1 cellular context compared by ENCODE assay signal in the genomic region with DNA sequence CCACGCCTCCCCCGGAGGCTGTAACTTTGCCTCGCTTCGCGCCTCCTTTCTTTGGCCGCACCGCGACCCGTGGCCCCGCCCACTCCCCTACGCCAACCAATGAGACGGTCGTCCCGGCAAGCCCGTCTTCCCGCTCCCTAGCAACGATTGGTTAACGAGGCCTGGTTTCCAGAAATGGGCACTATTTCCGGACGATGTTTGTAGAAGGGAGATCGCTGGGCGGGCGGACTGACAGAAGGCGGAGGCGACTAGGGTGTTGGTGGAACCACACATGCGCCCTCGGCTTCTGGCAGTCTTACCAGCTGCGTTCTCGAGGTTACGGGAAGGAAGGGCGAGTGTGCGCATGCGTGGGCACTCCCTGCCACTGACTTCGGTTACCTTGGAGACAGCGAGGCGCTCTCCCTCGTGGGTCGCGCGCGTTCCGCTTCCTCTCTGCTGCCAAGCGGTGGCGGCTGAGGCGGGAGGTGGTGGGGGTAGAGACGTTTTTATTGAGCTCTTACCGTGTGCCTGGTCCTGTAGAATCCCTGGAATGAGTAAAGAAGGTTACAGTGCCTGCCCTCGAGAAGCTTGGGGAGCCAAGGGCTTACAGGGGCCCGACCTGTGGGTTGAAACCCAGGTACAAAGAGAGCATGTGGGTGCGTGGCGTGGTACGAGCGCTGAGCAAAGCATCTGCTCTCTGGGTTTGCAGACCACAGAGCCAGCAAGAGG.
TF ChIP-seq lines count a peak whose summit lies in the region.

No MANE protein-coding gene starts in this region.

TF ChIP-seq in HepG2, 621 proteins besides CTCF, POLR2A, EP300 and RAD21 (continued from another document and continues in another):
- TF ChIP-seq, protein P1, sequence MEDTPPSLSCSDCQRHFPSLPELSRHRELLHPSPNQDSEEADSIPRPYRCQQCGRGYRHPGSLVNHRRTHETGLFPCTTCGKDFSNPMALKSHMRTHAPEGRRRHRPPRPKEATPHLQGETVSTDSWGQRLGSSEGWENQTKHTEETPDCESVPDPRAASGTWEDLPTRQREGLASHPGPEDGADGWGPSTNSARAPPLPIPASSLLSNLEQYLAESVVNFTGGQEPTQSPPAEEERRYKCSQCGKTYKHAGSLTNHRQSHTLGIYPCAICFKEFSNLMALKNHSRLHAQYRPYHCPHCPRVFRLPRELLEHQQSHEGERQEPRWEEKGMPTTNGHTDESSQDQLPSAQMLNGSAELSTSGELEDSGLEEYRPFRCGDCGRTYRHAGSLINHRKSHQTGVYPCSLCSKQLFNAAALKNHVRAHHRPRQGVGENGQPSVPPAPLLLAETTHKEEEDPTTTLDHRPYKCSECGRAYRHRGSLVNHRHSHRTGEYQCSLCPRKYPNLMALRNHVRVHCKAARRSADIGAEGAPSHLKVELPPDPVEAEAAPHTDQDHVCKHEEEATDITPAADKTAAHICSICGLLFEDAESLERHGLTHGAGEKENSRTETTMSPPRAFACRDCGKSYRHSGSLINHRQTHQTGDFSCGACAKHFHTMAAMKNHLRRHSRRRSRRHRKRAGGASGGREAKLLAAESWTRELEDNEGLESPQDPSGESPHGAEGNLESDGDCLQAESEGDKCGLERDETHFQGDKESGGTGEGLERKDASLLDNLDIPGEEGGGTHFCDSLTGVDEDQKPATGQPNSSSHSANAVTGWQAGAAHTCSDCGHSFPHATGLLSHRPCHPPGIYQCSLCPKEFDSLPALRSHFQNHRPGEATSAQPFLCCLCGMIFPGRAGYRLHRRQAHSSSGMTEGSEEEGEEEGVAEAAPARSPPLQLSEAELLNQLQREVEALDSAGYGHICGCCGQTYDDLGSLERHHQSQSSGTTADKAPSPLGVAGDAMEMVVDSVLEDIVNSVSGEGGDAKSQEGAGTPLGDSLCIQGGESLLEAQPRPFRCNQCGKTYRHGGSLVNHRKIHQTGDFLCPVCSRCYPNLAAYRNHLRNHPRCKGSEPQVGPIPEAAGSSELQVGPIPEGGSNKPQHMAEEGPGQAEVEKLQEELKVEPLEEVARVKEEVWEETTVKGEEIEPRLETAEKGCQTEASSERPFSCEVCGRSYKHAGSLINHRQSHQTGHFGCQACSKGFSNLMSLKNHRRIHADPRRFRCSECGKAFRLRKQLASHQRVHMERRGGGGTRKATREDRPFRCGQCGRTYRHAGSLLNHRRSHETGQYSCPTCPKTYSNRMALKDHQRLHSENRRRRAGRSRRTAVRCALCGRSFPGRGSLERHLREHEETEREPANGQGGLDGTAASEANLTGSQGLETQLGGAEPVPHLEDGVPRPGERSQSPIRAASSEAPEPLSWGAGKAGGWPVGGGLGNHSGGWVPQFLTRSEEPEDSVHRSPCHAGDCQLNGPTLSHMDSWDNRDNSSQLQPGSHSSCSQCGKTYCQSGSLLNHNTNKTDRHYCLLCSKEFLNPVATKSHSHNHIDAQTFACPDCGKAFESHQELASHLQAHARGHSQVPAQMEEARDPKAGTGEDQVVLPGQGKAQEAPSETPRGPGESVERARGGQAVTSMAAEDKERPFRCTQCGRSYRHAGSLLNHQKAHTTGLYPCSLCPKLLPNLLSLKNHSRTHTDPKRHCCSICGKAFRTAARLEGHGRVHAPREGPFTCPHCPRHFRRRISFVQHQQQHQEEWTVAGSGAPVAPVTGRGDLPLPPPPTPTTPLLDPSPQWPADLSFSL (CRISPR knock-in tag; IDR thresholded peaks at IDR 0.05) = no peak
- no peak for TF ChIP-seq SRSF1 (optimal IDR thresholded peaks at IDR 0.05; ENCODE audit: low read depth, low read length)
- no peak for TF ChIP-seq ZSCAN25 (CRISPR knock-in tag; IDR thresholded peaks at IDR 0.05)
- no peak for TF ChIP-seq ZNF446 (CRISPR knock-in tag; IDR thresholded peaks at IDR 0.05)
- no peak for TF ChIP-seq RAD51 (IDR thresholded peaks at IDR 0.05; ENCODE audit: borderline replicate concordance)
- TF ChIP-seq JUN (CRISPR knock-in tag; IDR thresholded peaks at IDR 0.05) = no peak
- TF ChIP-seq SRSF4 (IDR thresholded peaks at IDR 0.05; ENCODE audit: low read depth, low read length, poor library complexity, severe bottlenecking) = no peak
- no peak for TF ChIP-seq HOXA9 (CRISPR knock-in tag; IDR thresholded peaks at IDR 0.05; ENCODE audit: borderline replicate concordance)
- TF ChIP-seq HOXA7 (CRISPR knock-in tag; IDR thresholded peaks at IDR 0.05) = no peak
- TF ChIP-seq TGIF2 (CRISPR knock-in tag; IDR thresholded peaks at IDR 0.05) = peak; percentile 85
- TF ChIP-seq NR3C1 (CRISPR knock-in tag; IDR thresholded peaks at IDR 0.05) = no peak
- no peak for TF ChIP-seq ZSCAN12 (CRISPR knock-in tag; IDR thresholded peaks at IDR 0.05)
- no peak for TF ChIP-seq ZNF160 (CRISPR knock-in tag; IDR thresholded peaks at IDR 0.05)
- peak; percentile 40; the same call in 1 of the 2 replicates for TF ChIP-seq ZMAT3 (CRISPR knock-in tag; conservative IDR thresholded peaks at IDR 0.05)
- no peak for TF ChIP-seq ZNF570 (CRISPR knock-in tag; IDR thresholded peaks at IDR 0.05; ENCODE audit: borderline replicate concordance)
- no peak for TF ChIP-seq MAF1 (CRISPR knock-in tag; IDR thresholded peaks at IDR 0.05; ENCODE audit: borderline replicate concordance)
- TF ChIP-seq MED8 (CRISPR knock-in tag; IDR thresholded peaks at IDR 0.05; ENCODE audit: insufficient replicate concordance) = no peak
- no peak for TF ChIP-seq ZNF800 (CRISPR knock-in tag; IDR thresholded peaks at IDR 0.05)
- TF ChIP-seq STAT6 (CRISPR knock-in tag; IDR thresholded peaks at IDR 0.05; ENCODE audit: borderline replicate concordance) = 0 out of 2 replicates have a peak, but pooled peaks have one; percentile 32
- TF ChIP-seq ZNF713 (CRISPR knock-in tag; IDR thresholded peaks at IDR 0.05) = no peak
- TF ChIP-seq ZFP41 (CRISPR knock-in tag; IDR thresholded peaks at IDR 0.05; ENCODE audit: borderline replicate concordance) = 0 out of 2 replicates have a peak, but pooled peaks have one; percentile 45
- TF ChIP-seq PREB (CRISPR knock-in tag; IDR thresholded peaks at IDR 0.05) = no peak
- TF ChIP-seq CC2D1A (CRISPR knock-in tag; IDR thresholded peaks at IDR 0.05) = no peak
- no peak for TF ChIP-seq TOE1 (CRISPR knock-in tag; IDR thresholded peaks at IDR 0.05)
- TF ChIP-seq KDM5A (IDR thresholded peaks at IDR 0.05; ENCODE audit: borderline replicate concordance, low read length) = no peak
- TF ChIP-seq KLF13 (CRISPR knock-in tag; IDR thresholded peaks at IDR 0.05) = no peak
- TF ChIP-seq JUND (CRISPR knock-in tag; IDR thresholded peaks at IDR 0.05) = no peak
- TF ChIP-seq HIC2 (CRISPR knock-in tag; IDR thresholded peaks at IDR 0.05; ENCODE audit: low read depth) = peak; percentile 29; the same call in 1 of the 2 replicates
- no peak for TF ChIP-seq ZNF326 (CRISPR knock-in tag; IDR thresholded peaks at IDR 0.05; ENCODE audit: borderline replicate concordance)
- TF ChIP-seq ZNF749 (CRISPR knock-in tag; IDR thresholded peaks at IDR 0.05; ENCODE audit: borderline replicate concordance) = no peak
- TF ChIP-seq ZNF121 (CRISPR knock-in tag; IDR thresholded peaks at IDR 0.05) = no peak
- no peak for TF ChIP-seq TAF15 (IDR thresholded peaks at IDR 0.05; ENCODE audit: low read depth, low read length, poor library complexity, severe bottlenecking)
- TF ChIP-seq MTA1 (CRISPR knock-in tag; IDR thresholded peaks at IDR 0.05; ENCODE audit: borderline replicate concordance) = peak; percentile 71; the same call in 1 of the 2 replicates
- 0 out of 2 replicates have a peak, but pooled peaks have one; percentile 35 for TF ChIP-seq ETV5 (CRISPR knock-in tag; IDR thresholded peaks at IDR 0.05; ENCODE audit: borderline replicate concordance)
- TF ChIP-seq SAFB2 (CRISPR knock-in tag; IDR thresholded peaks at IDR 0.05; ENCODE audit: borderline replicate concordance, low read depth) = no peak; the same call in 1 of the 2 replicates
- TF ChIP-seq NCOA5 (CRISPR knock-in tag; IDR thresholded peaks at IDR 0.05) = no peak
- no peak for TF ChIP-seq SETDB1 (CRISPR knock-in tag; IDR thresholded peaks at IDR 0.05; ENCODE audit: borderline replicate concordance)
- no peak for TF ChIP-seq PRPF4 (IDR thresholded peaks at IDR 0.05; ENCODE audit: low read depth, low read length, poor library complexity, severe bottlenecking)
- TF ChIP-seq ZNF274 (CRISPR knock-in tag; IDR thresholded peaks at IDR 0.05) = no peak; the same call in 1 of the 2 replicates
- TF ChIP-seq ONECUT2 (CRISPR knock-in tag; IDR thresholded peaks at IDR 0.05) = no peak
- no peak for TF ChIP-seq ZNF30 (CRISPR knock-in tag; IDR thresholded peaks at IDR 0.05)
- TF ChIP-seq JDP2 (CRISPR knock-in tag; IDR thresholded peaks at IDR 0.05; ENCODE audit: borderline replicate concordance) = no peak
- TF ChIP-seq FIP1L1 (IDR thresholded peaks at IDR 0.05; ENCODE audit: borderline replicate concordance, insufficient read depth, low read depth, low read length) = no peak
- peak; percentile 41; the same call in 1 of the 2 replicates for TF ChIP-seq DMAP1 (CRISPR knock-in tag; IDR thresholded peaks at IDR 0.05)
- TF ChIP-seq SUZ12 (IDR thresholded peaks at IDR 0.05; ENCODE audit: low read depth, low read length) = no peak
- TF ChIP-seq XBP1 (CRISPR knock-in tag; IDR thresholded peaks at IDR 0.05) = 0 out of 2 replicates have a peak, but pooled peaks have one; percentile 9
- TF ChIP-seq ZBTB20 (CRISPR knock-in tag; IDR thresholded peaks at IDR 0.05; ENCODE audit: borderline replicate concordance, low read depth) = no peak; the same call in 1 of the 2 replicates
- TF ChIP-seq TBL1XR1 (IDR thresholded peaks at IDR 0.05; ENCODE audit: borderline replicate concordance, low read length, partially characterized antibody) = no peak
- peak; percentile 47; the same call in 1 of the 2 replicates for TF ChIP-seq ZNF772 (CRISPR knock-in tag; IDR thresholded peaks at IDR 0.05)
- peak; percentile 86 for TF ChIP-seq CREB1 (IDR thresholded peaks at IDR 0.05)
- peak; percentile 78 for TF ChIP-seq CREB1 (CRISPR knock-in tag; IDR thresholded peaks at IDR 0.05)
- TF ChIP-seq SP4 (CRISPR knock-in tag; IDR thresholded peaks at IDR 0.05) = peak; percentile 100
- TF ChIP-seq, protein P2, sequence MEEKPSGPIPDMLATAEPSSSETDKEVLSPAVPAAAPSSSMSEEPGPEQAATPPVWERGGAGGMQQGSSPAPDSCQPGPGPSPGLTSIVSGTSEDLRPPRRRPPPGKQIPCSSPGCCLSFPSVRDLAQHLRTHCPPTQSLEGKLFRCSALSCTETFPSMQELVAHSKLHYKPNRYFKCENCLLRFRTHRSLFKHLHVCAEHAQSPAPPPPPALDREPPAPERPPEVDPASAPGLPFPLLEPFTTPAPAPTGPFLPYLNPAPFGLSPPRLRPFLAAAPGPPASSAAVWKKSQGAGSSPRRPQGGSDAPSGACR (CRISPR knock-in tag; IDR thresholded peaks at IDR 0.05) = no peak
- no peak; the same call in 1 of the 2 replicates for TF ChIP-seq ZFP37 (CRISPR knock-in tag; IDR thresholded peaks at IDR 0.05; ENCODE audit: borderline replicate concordance)
- no peak for TF ChIP-seq JUNB (CRISPR knock-in tag; IDR thresholded peaks at IDR 0.05; ENCODE audit: borderline replicate concordance)
- no peak for TF ChIP-seq ZNF883 (CRISPR knock-in tag; IDR thresholded peaks at IDR 0.05; ENCODE audit: not compliant biosample characterization)
- no peak for TF ChIP-seq SMC3 (IDR thresholded peaks at IDR 0.05; ENCODE audit: low read length)
- no peak for TF ChIP-seq RARG (CRISPR knock-in tag; IDR thresholded peaks at IDR 0.05; ENCODE audit: low read depth)
